Comparison of ENCODE assay signal across 20 cellular contexts in genomic region chr5:154606246-154606645, GRCh38.
DNase-seq lines count a peak whose midpoint lies in the region; ATAC-seq and TF ChIP-seq lines count a peak whose summit lies in the region.
"Had no signal": no experiment of that assay in that cellular context is flagged by ENCODE, and none has a peak within 500 bp of the region (broad histone marks: within the 10 kb centered on the region; RNA-seq: fewer than 3 reads in every experiment).

No MANE protein-coding gene starts in this region.

- CTCF ChIA-PET in PC-3 (lab: Charles Lee): no interaction called here

- peak overlapping the region; percentile 31 for H4K12ac ChIP-seq in trophoblast cell (ENCODE audit: low read depth, low read length)

- intact Hi-C loops in PC-3 (cut with micrococcal nuclease): no loop called here

- H3K4me2 ChIP-seq in PC-3 (ENCODE audit: low read length) (no peak overlapping the region), trophoblast cell (ENCODE audit: low read length) (no peak overlapping the region)
- H3K4me2 ChIP-seq: BLaER1 had no signal

- H3K9me3 ChIP-seq in PC-3 (ENCODE audit: low read length) (no peaks in the 10 kb centered on the region), lung (ENCODE audit: control insufficient read depth in 2 of 2, insufficient read depth in 1 of 2, low read length in 1 of 2) (no peaks in the 10 kb centered on the region), trophoblast cell (ENCODE audit: insufficient read depth, low read depth, low read length) (peaks cover 1% of the 10 kb centered on the region)
- H3K9me3 ChIP-seq: BLaER1, Caco-2 had no signal

- peak overlapping the region; percentile 85 for H2AK5ac ChIP-seq in trophoblast cell (ENCODE audit: low read length)

- H4K91ac ChIP-seq in trophoblast cell (ENCODE audit: low read depth, low read length): peak overlapping the region; percentile 90

- H3K36me3 ChIP-seq in PC-3 (ENCODE audit: low read depth, low read length) (no peaks in the 10 kb centered on the region), lung (ENCODE audit: control insufficient read depth in 2 of 2, insufficient read depth in 2 of 2, low read length in 2 of 2) (no peaks in the 10 kb centered on the region), trophoblast cell (ENCODE audit: control insufficient read depth in 1 of 2, insufficient read depth in 2 of 2, low read length in 2 of 2) (no peaks in the 10 kb centered on the region)
- H3K36me3 ChIP-seq: BLaER1 had no signal

- peak overlapping the region; percentile 71 for H2BK12ac ChIP-seq in trophoblast cell (ENCODE audit: low read length)

- H3K9ac ChIP-seq in PC-3 (ENCODE audit: low read length) (no peak overlapping the region), trophoblast cell (ENCODE audit: low read length) (peak overlapping the region; percentile 11)
- H3K9ac ChIP-seq: BLaER1, GM23248 had no signal

- POLR2A ChIA-PET in PC-3 (lab: Charles Lee; ENCODE audit: unreplicated experiment): no interaction called here

- WGBS in lung, 2 donors: 70 to 85% methylated on average over 4 of the region's 4 CpGs
- no CpG with 5 or more reads among the region's 4 CpGs for WGBS in trophoblast cell (ENCODE audit: extremely low coverage, insufficient coverage, insufficient read length)

- H4K20me1 ChIP-seq in PC-3 (ENCODE audit: low read length): no peaks in the 10 kb centered on the region

- peak overlapping the region; percentile 81 for H4K8ac ChIP-seq in trophoblast cell (ENCODE audit: low read depth, low read length)

- H3K4me1 ChIP-seq in PC-3 (ENCODE audit: insufficient read depth, low read length) (peaks cover 6% of the 10 kb centered on the region; the same call in 1 of the 2 replicates), lung (ENCODE audit: control insufficient read depth in 2 of 2, insufficient read depth in 2 of 2, low read length in 2 of 2) (peaks cover 0 to 10% of the 10 kb centered on the region in 2 donors), trophoblast cell (ENCODE audit: control insufficient read depth in 1 of 2, insufficient read depth in 2 of 2, low read length in 2 of 2) (peaks cover 53 to 63% of the 10 kb centered on the region in 2 experiments)

- peak overlapping the region; percentile 74 for H2BK120ac ChIP-seq in trophoblast cell (ENCODE audit: insufficient read depth, low read length, poor library complexity)

- BruUV-seq in PC-3 (replicated peaks; lab: Mats Ljungman, UMichigan): no TSS peak

- H3K23ac ChIP-seq in trophoblast cell (ENCODE audit: low read length): no peak overlapping the region

- no peak for ATAC-seq in PC-3
- ATAC-seq in lung (ENCODE audit: insufficient read depth, low FRiP score): peak; percentile 24
- ATAC-seq: CD8-positive, alpha-beta T cell; HCT116 had no signal

- no peaks in the 10 kb centered on the region for H3K9me2 ChIP-seq in PC-3 (replicated peaks; ENCODE audit: low read length)

- H3K4me3 ChIP-seq in PC-3 (ENCODE audit: low read length) (no peak overlapping the region), lung (no peak overlapping the region), trophoblast cell (ENCODE audit: low read depth, low read length) (no peak overlapping the region)
- H3K4me3 ChIP-seq: BLaER1, GM23248 had no signal

- DNase-seq in ELF-1 (ENCODE audit: low read depth, low spot score) (peak; percentile 64), PC-3 (peak; percentile 32), lung (ENCODE audit: low spot score) (no peak), trophoblast cell (peak; percentile 96 to 97), SHP77 (lab: John Stamatoyannopoulos, UW) (no peak), cortex of kidney (lab: John Stamatoyannopoulos, UW) (no peak), GM10266 (ENCODE audit: extremely low spot score) (no peak)
- no peak for DNase-seq in activated CD8-positive, alpha-beta memory T cell treated with anti-CD3 and anti-CD28 coated beads for 24 hours
- DNase-seq: Caco-2; CD4-positive, CD25-positive, alpha-beta regulatory T cell; CD8-positive, alpha-beta T cell; DMS153; DND-41; GDM1; GM23248; H9 had no signal

- peak overlapping the region; percentile 20 for H3K4ac ChIP-seq in trophoblast cell (ENCODE audit: low read depth, low read length)

- peak overlapping the region; percentile 11 for H3K18ac ChIP-seq in trophoblast cell (ENCODE audit: low read length)

- H3K14ac ChIP-seq in trophoblast cell (ENCODE audit: low read length): peak overlapping the region; percentile 54

- H2BK5ac ChIP-seq in trophoblast cell (ENCODE audit: low read depth, low read length, poor library complexity): peak overlapping the region; percentile 91

- H3K27ac ChIP-seq in PC-3 (ENCODE audit: low read length): no peak overlapping the region
- no peak overlapping the region for H3K27ac ChIP-seq in lung (ENCODE audit: low read depth in 1 of 2, low read length in 1 of 2)
- peak overlapping the region; percentile 97 for H3K27ac ChIP-seq in trophoblast cell (ENCODE audit: low read depth, low read length)
- H3K27ac ChIP-seq: 22Rv1, BLaER1, C4-2B, GM23248 had no signal

- H2AFZ ChIP-seq in PC-3 (ENCODE audit: low read length) (no peak overlapping the region), trophoblast cell (ENCODE audit: insufficient read depth, low read length, poor library complexity) (peak overlapping the region; percentile 9)
- H2AFZ ChIP-seq: GM23248 had no signal

- H3K27me3 ChIP-seq in PC-3 (ENCODE audit: low read length) (peaks cover 6% of the 10 kb centered on the region; the same call in 1 of the 2 replicates), lung (ENCODE audit: control insufficient read depth, insufficient read depth) (no peaks in the 10 kb centered on the region), trophoblast cell (ENCODE audit: insufficient read depth, low read length) (no peaks in the 10 kb centered on the region)

- no peaks in the 10 kb centered on the region for H3F3A ChIP-seq in PC-3 (ENCODE audit: low read length, unreplicated experiment)

- H3K79me2 ChIP-seq in PC-3 (ENCODE audit: low read length): no peaks in the 10 kb centered on the region
- peaks cover 18% of the 10 kb centered on the region for H3K79me2 ChIP-seq in trophoblast cell (ENCODE audit: control insufficient read depth, insufficient read depth, low read length, poor library complexity)

- H3K79me1 ChIP-seq in trophoblast cell (ENCODE audit: low read length): peaks cover 75% of the 10 kb centered on the region

- TF ChIP-seq CTCF in PC-3 (conservative IDR thresholded peaks at IDR 0.05; ENCODE audit: low read depth, low read length): no peak
- TF ChIP-seq CTCF in lung (IDR thresholded peaks at IDR 0.05; ENCODE audit: control extremely low read depth, extremely low read depth): no peak
- no peak for TF ChIP-seq CTCF in GM10266 (IDR thresholded peaks at IDR 0.05; ENCODE audit: control insufficient read depth, insufficient read depth, low read depth, missing control alignments)

Comparison
In these comparisons a context has a peak if more than half of its experiments do, and no peak if none do; other contexts are left out.
1. DNase-seq: peak in ELF-1 (single experiment), PC-3 (single experiment) and trophoblast cell (2 of 2); none in lung (single experiment), SHP77 (0 of 2), activated CD8-positive, alpha-beta memory T cell treated with anti-CD3 and anti-CD28 coated beads for 24 hours (single experiment), cortex of kidney (single experiment) and GM10266 (single experiment).